In genomic region chr19:1690570-1691307, GRCh38 we compare ENCODE assay signal across 1 cellular context.
A peak's percentile ranks its signal among the peaks of the same experiment; 100 is the strongest.
TF ChIP-seq lines count a peak whose summit lies in the region.

No MANE protein-coding gene starts in this region.

TF ChIP-seq in K562, 482 proteins besides CTCF, POLR2A, EP300 and RAD21 (continued from another document and continues in another):
- TF ChIP-seq MBD2 (IDR thresholded peaks at IDR 0.05; ENCODE audit: borderline replicate concordance, low read depth) (0 out of 2 replicates have a peak, but pooled peaks have one; percentile 39), CREB1 (IDR thresholded peaks at IDR 0.05) (no peak), CREB1 (CRISPR knock-in tag; IDR thresholded peaks at IDR 0.05) (peak; percentile 56; the same call in 1 of the 2 replicates), ZC3H4 (CRISPR knock-in tag; IDR thresholded peaks at IDR 0.05; ENCODE audit: borderline replicate concordance) (no peak), AFF4 (CRISPR knock-in tag; IDR thresholded peaks at IDR 0.05) (no peak), ZBTB1 (CRISPR knock-in tag; IDR thresholded peaks at IDR 0.05; ENCODE audit: borderline replicate concordance, low read depth) (0 out of 2 replicates have a peak, but pooled peaks have one; percentile 20), PCBP1 (IDR thresholded peaks at IDR 0.05; ENCODE audit: low read depth, low read length, poor library complexity, severe bottlenecking) (peak; percentile 67), JUN (IDR thresholded peaks at IDR 0.05; ENCODE audit: borderline replicate concordance, low read depth, low read length) (no peak), JUN (CRISPR knock-in tag; IDR thresholded peaks at IDR 0.05; ENCODE audit: borderline replicate concordance) (0 out of 2 replicates have a peak, but pooled peaks have one; percentile 18), MNT (conservative IDR thresholded peaks at IDR 0.05) (peak in 1 of 2 experiments; percentile 68; a peak in 3 of 4 replicates), KLF1 (tag; IDR thresholded peaks at IDR 0.05) (0 out of 2 replicates have a peak, but pooled peaks have one; percentile 48), HES1 (IDR thresholded peaks at IDR 0.05; ENCODE audit: low read depth) (no peak), TRIM24 (IDR thresholded peaks at IDR 0.05) (no peak), SP1 (CRISPR knock-in tag; IDR thresholded peaks at IDR 0.05) (peak; percentile 93), GABPB1 (CRISPR knock-in tag; IDR thresholded peaks at IDR 0.05) (0 out of 2 replicates have a peak, but pooled peaks have one; percentile 39), SMARCA4 (IDR thresholded peaks at IDR 0.05) (no peak), PRDM10 (IDR thresholded peaks at IDR 0.05; ENCODE audit: partially characterized antibody) (no peak), MTA3 (IDR thresholded peaks at IDR 0.05; ENCODE audit: borderline replicate concordance) (peak; percentile 54; the same call in 1 of the 2 replicates), HDAC2 (IDR thresholded peaks at IDR 0.05) (peak; percentile 56; the same call in 1 of the 2 replicates), MAZ (CRISPR knock-in tag; conservative IDR thresholded peaks at IDR 0.05 in 1 of 2, IDR thresholded peaks at IDR 0.05 in 1 of 2) (peak in 1 of 2 experiments; percentile 67; a peak in 2 of 4 replicates), KDM5B (IDR thresholded peaks at IDR 0.05; ENCODE audit: insufficient replicate concordance, low read depth, low read length) (peak; percentile 36), TFAP4 (CRISPR knock-in tag; IDR thresholded peaks at IDR 0.05; ENCODE audit: borderline replicate concordance) (peak; percentile 85), ELF1 (tag; IDR thresholded peaks at IDR 0.05) (no peak), FUS (optimal IDR thresholded peaks at IDR 0.05; ENCODE audit: low read depth, low read length) (no peak), ATF2 (CRISPR knock-in tag; IDR thresholded peaks at IDR 0.05) (no peak), MAX (CRISPR knock-in tag; IDR thresholded peaks at IDR 0.05) (peak; percentile 49; the same call in 1 of the 2 replicates), FOXJ3 (CRISPR knock-in tag; IDR thresholded peaks at IDR 0.05) (no peak), DNMT1 (IDR thresholded peaks at IDR 0.05) (no peak), ZBED1 (IDR thresholded peaks at IDR 0.05) (no peak), GTF2B (IDR thresholded peaks at IDR 0.05; ENCODE audit: extremely low read depth, insufficient read length) (no peak), NR2C1 (IDR thresholded peaks at IDR 0.05) (no peak), NR2C1 (tag; IDR thresholded peaks at IDR 0.05) (no peak), FOSL1 (tag; conservative IDR thresholded peaks at IDR 0.05) (no peak), SIN3B (IDR thresholded peaks at IDR 0.05; ENCODE audit: low read depth) (no peak), COPS2 (conservative IDR thresholded peaks at IDR 0.05) (no peak), BCOR (IDR thresholded peaks at IDR 0.05) (peak; percentile 94), ARID1B (IDR thresholded peaks at IDR 0.05) (peak; percentile 25; the same call in 1 of the 2 replicates), ZNF699 (CRISPR knock-in tag; IDR thresholded peaks at IDR 0.05; ENCODE audit: insufficient replicate concordance) (no peak), HDGF (IDR thresholded peaks at IDR 0.05) (0 out of 2 replicates have a peak, but pooled peaks have one; percentile 21), NRF1 (conservative IDR thresholded peaks at IDR 0.05 in 1 of 2, IDR thresholded peaks at IDR 0.05 in 1 of 2) (peak; percentile 23 to 44; a peak in 2 of 4 replicates), CBX1 (IDR thresholded peaks at IDR 0.05; ENCODE audit: low read depth) (0 out of 2 replicates have a peak, but pooled peaks have one; percentile 27), MXI1 (IDR thresholded peaks at IDR 0.05; ENCODE audit: low read depth, low read length) (peak; percentile 32; the same call in 1 of the 2 replicates), EGR1 (conservative IDR thresholded peaks at IDR 0.05) (peak; percentile 72), ZKSCAN8 (CRISPR knock-in tag; IDR thresholded peaks at IDR 0.05) (no peak), HMG20B (CRISPR knock-in tag; IDR thresholded peaks at IDR 0.05) (no peak), SAP30 (IDR thresholded peaks at IDR 0.05; ENCODE audit: borderline replicate concordance, insufficient read depth, low read depth, low read length, poor library complexity, severe bottlenecking) (peak; percentile 36), POLR2G (IDR thresholded peaks at IDR 0.05; ENCODE audit: low read depth, low read length) (0 out of 2 replicates have a peak, but pooled peaks have one; percentile 21), TEAD1 (CRISPR knock-in tag; IDR thresholded peaks at IDR 0.05) (0 out of 4 replicates have a peak, but pooled peaks of 1 of the 2 experiments have one; percentile 32), FOXP1 (CRISPR knock-in tag; IDR thresholded peaks at IDR 0.05) (0 out of 2 replicates have a peak, but pooled peaks have one; percentile 52), KLF13 (tag; IDR thresholded peaks at IDR 0.05; ENCODE audit: borderline replicate concordance, low read depth) (peak; percentile 32; the same call in 1 of the 2 replicates), PHF8 (IDR thresholded peaks at IDR 0.05; ENCODE audit: borderline replicate concordance, low read length) (peak; percentile 22; the same call in 1 of the 2 replicates), HMGN3 (IDR thresholded peaks at IDR 0.05; ENCODE audit: borderline replicate concordance, extremely low read depth, insufficient read length, low read depth, low read length) (peak; percentile 40), ZBTB2 (IDR thresholded peaks at IDR 0.05) (0 out of 2 replicates have a peak, but pooled peaks have one; percentile 28), ZNF140 (CRISPR knock-in tag; IDR thresholded peaks at IDR 0.05) (no peak), HDAC1 (IDR thresholded peaks at IDR 0.05) (peak in 1 of 2 experiments; percentile 60; a peak in 1 of 4 replicates), ZNF589 (CRISPR knock-in tag; IDR thresholded peaks at IDR 0.05; ENCODE audit: low read depth) (no peak), RBFOX2 (IDR thresholded peaks at IDR 0.05; ENCODE audit: low read depth, low read length) (0 out of 2 replicates have a peak, but pooled peaks have one; percentile 25)
